21 cellular contexts compared by ENCODE assay signal in the genomic region with DNA sequence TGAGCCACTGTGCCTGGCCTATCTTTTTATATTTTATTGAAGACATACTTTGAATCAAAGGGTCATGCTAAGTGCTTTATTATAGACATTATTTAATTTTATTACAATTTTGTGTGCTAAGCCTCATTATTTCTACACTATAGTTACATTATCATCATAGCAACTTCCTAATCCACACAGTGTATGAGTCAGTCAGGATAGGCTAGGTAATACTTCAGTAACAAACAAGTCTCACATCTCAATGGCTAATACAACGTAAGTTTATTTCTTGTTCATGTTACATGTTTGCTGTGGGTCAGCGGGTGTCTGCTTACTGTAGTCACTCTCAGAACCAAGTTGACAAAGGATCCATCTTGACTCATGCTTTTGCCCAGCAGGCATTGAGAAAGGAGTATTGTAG.
A peak's percentile ranks its signal among the peaks of the same experiment; 100 is the strongest.
DNase-seq lines count a peak whose midpoint lies in the region; FAIRE-seq and TF ChIP-seq lines count a peak whose summit lies in the region.
"Had no signal": no experiment of that assay in that cellular context is flagged by ENCODE, and none has a peak within 500 bp of the region (broad histone marks: within the 10 kb centered on the region; RNA-seq: fewer than 3 reads in every experiment).

No MANE protein-coding gene starts in this region.

- H3K9me3 Mint-ChIP-seq in nephron progenitor cell, result peaks cover 4% of the 10 kb centered on the region
- H3K9me3 Mint-ChIP-seq: CD4-positive, alpha-beta T cell; CD8-positive, alpha-beta T cell had no signal

- H2AFZ ChIP-seq in ACC112 (ENCODE audit: low read length, unreplicated experiment), result no peak overlapping the region

- H3K9ac ChIP-seq in adipocyte (ENCODE audit: low read length), result peak overlapping the region; percentile 71
- H3K9ac ChIP-seq: BLaER1 treated with 17β-estradiol and CSF1 and Interleukin-3, amounts not matched to agents 10 nM and 100 nM had no signal

- H3K9me3 ChIP-seq in adipocyte (ENCODE audit: control insufficient read depth, low read length), result peaks cover 4% of the 10 kb centered on the region

- DNase-seq in HTR-8/SVneo (ENCODE audit: insufficient read length, low spot score) (no peak), adipocyte (ENCODE audit: low read depth) (no peak), GM19239 (ENCODE audit: insufficient read length, low spot score) (no peak), nephron progenitor cell (no peak), NCI-H1417 (lab: John Stamatoyannopoulos, UW) (no peak)
- DNase-seq: 8988T; AML-193; Caco-2; Calu3; CD4-positive, alpha-beta T cell; CD8-positive, alpha-beta T cell; DMS79 treated with DMSO at 0.1 percent for 48 hours; GF-D8 had no signal

- H3K36me3 Mint-ChIP-seq in nephron progenitor cell (ENCODE audit: low read depth), result no peaks in the 10 kb centered on the region
- H3K36me3 Mint-ChIP-seq: CD8-positive, alpha-beta T cell had no signal

- no peaks in the 10 kb centered on the region for H3K27me3 ChIP-seq in ACC112 (ENCODE audit: insufficient read depth, low read length)
- H3K27me3 ChIP-seq in adipocyte (replicated peaks; ENCODE audit: control insufficient read depth, insufficient read depth, low read length), result no peaks in the 10 kb centered on the region
- H3K27me3 ChIP-seq: BLaER1 treated with 17β-estradiol and CSF1 and Interleukin-3, amounts not matched to agents 10 nM and 100 nM had no signal

- peaks cover 4% of the 10 kb centered on the region for H3K27me3 Mint-ChIP-seq in nephron progenitor cell (ENCODE audit: low read depth, poor library complexity)
- H3K27me3 Mint-ChIP-seq: B cell; CD4-positive, alpha-beta T cell had no signal

- no peaks in the 10 kb centered on the region for H3K79me2 ChIP-seq in ACC112 (ENCODE audit: control insufficient read depth, insufficient read depth, low read length, unreplicated experiment)

- H3K27ac Mint-ChIP-seq in nephron progenitor cell, result no peak overlapping the region
- H3K27ac Mint-ChIP-seq: B cell; CD4-positive, alpha-beta T cell; CD8-positive, alpha-beta T cell had no signal

- H3K4me1 ChIP-seq in ACC112 (ENCODE audit: control insufficient read depth, insufficient read depth, low read length, unreplicated experiment), result peaks cover 24% of the 10 kb centered on the region
- H3K4me1 ChIP-seq in adipocyte (ENCODE audit: control insufficient read depth, insufficient read depth, low read length), result peaks cover 49% of the 10 kb centered on the region
- H3K4me1 ChIP-seq: Caco-2 had no signal

- peak; percentile 9 for FAIRE-seq in HTR-8/SVneo (lab: Jason Lieb, UNC)
- FAIRE-seq in GM19239 (lab: Jason Lieb, UNC), result no peak
- FAIRE-seq: A204.1, D721Med, G401.6, GM12891 had no signal

- no peak overlapping the region for H3K4me3 ChIP-seq in ACC112 (ENCODE audit: low read depth, low read length)
- no peak overlapping the region for H3K4me3 ChIP-seq in adipocyte (ENCODE audit: low read length)
- H3K4me3 ChIP-seq: BLaER1 treated with 17β-estradiol and CSF1 and Interleukin-3, amounts not matched to agents 10 nM and 100 nM had no signal

- H3K36me3 ChIP-seq in ACC112 (ENCODE audit: insufficient read depth, low read length) (peaks cover 19% of the 10 kb centered on the region), adipocyte (ENCODE audit: control insufficient read depth, insufficient read depth, low read length, severe bottlenecking) (no peaks in the 10 kb centered on the region)
- H3K36me3 ChIP-seq: BLaER1 treated with 17β-estradiol and CSF1 and Interleukin-3, amounts not matched to agents 10 nM and 100 nM had no signal

- no peak for TF ChIP-seq CTCF in nephron progenitor cell (IDR thresholded peaks at IDR 0.05)

- no peak overlapping the region for H3K4me3 Mint-ChIP-seq in nephron progenitor cell
- H3K4me3 Mint-ChIP-seq: B cell; CD4-positive, alpha-beta T cell; CD8-positive, alpha-beta T cell had no signal

- peaks cover 15% of the 10 kb centered on the region for H3K4me1 Mint-ChIP-seq in nephron progenitor cell

- H3K27ac ChIP-seq in ACC112 (ENCODE audit: low read depth, low read length), result peak overlapping the region; percentile 87; the same call in 1 of the 2 replicates
- H3K27ac ChIP-seq: BLaER1 treated with 17β-estradiol and CSF1 and Interleukin-3, amounts not matched to agents 10 nM and 100 nM; C4-2B had no signal
